ENCODE assay signal across 8 cellular contexts in the genomic region with DNA sequence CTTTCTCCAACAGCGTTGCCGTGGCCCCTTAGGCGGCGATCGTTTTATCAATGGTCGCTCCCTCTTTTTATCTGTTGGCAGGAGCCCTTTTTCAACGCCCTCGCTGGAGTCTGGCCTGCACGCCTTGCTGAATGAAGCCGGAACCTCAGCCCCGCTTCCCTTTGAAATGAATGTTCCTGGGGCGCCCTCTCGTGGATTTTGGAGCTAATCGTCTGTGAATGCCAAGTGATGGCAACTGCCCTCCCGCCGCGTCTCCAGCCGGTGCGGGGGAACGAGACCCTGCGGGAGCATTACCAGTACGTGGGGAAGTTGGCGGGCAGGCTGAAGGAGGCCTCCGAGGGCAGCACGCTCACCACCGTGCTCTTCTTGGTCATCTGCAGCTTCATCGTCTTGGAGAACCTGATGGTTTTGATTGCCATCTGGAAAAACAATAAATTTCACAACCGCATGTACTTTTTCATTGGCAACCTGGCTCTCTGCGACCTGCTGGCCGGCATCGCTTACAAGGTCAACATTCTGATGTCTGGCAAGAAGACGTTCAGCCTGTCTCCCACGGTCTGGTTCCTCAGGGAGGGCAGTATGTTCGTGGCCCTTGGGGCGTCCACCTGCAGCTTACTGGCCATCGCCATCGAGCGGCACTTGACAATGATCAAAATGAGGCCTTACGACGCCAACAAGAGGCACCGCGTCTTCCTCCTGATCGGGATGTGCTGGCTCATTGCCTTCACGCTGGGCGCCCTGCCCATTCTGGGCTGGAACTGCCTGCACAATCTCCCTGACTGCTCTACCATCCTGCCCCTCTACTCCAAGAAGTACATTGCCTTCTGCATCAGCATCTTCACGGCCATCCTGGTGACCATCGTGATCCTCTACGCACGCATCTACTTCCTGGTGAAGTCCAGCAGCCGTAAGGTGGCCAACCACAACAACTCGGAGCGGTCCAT. TPM values are rescaled to one million over a fixed set of nuclear protein-coding genes. Genes with fewer than 3 reads are reported as not detected.
A peak's percentile ranks its signal among the peaks of the same experiment; 100 is the strongest.
DNase-seq lines count a peak whose midpoint lies in the region; ATAC-seq and TF ChIP-seq lines count a peak whose summit lies in the region.

No MANE protein-coding gene starts in this region.

- whole genome bisulfite sequencing in lung, 2 donors, result 33 to 36% methylated on average over 52 of the region's 52 CpGs

- no peaks in the 10 kb centered on the region for H3K36me3 ChIP-seq in lung (ENCODE audit: control insufficient read depth in 2 of 2, insufficient read depth in 2 of 2, low read length in 2 of 2)

- CTCF ChIA-PET in activated CD4-positive, alpha-beta memory T cell treated with anti-CD3 and anti-CD28 coated beads for 36 hours (lab: Charles Lee), result interaction anchor here (0.5 to 1.6 kb wide), 15 partner anchors 9 to 420 kb away, joined by 3 to 6 read pairs (median 3); no protein-coding TSS in a partner anchor

- H3K9me3 ChIP-seq in lung (ENCODE audit: control insufficient read depth in 2 of 2, insufficient read depth in 1 of 2, low read length in 1 of 2), result no peaks in the 10 kb centered on the region

- no peak overlapping the region for H3K27ac Mint-ChIP-seq in activated CD4-positive, alpha-beta memory T cell treated with anti-CD3 and anti-CD28 coated beads for 36 hours

- H3K27me3 Mint-ChIP-seq in activated CD4-positive, alpha-beta memory T cell treated with anti-CD3 and anti-CD28 coated beads for 36 hours, result peaks cover 14% of the 10 kb centered on the region

- peaks cover 2% of the 10 kb centered on the region for H3K4me1 Mint-ChIP-seq in activated CD4-positive, alpha-beta memory T cell treated with anti-CD3 and anti-CD28 coated beads for 36 hours (ENCODE audit: low read depth)

- peak; percentile 69 for TF ChIP-seq CTCF in lung (IDR thresholded peaks at IDR 0.05; ENCODE audit: control extremely low read depth, extremely low read depth)

- no peaks in the 10 kb centered on the region for H3K27me3 ChIP-seq in lung (ENCODE audit: control insufficient read depth, insufficient read depth)

- POLR2A ChIA-PET in activated CD4-positive, alpha-beta memory T cell treated with anti-CD3 and anti-CD28 coated beads for 36 hours (lab: Charles Lee), result no interaction called here

- no peak overlapping the region for H3K4me3 ChIP-seq in lung

- no peaks in the 10 kb centered on the region for H3K9me3 Mint-ChIP-seq in activated CD4-positive, alpha-beta memory T cell treated with anti-CD3 and anti-CD28 coated beads for 36 hours

- H3K4me3 Mint-ChIP-seq in activated CD4-positive, alpha-beta memory T cell treated with anti-CD3 and anti-CD28 coated beads for 36 hours, result no peak overlapping the region

- no peaks in the 10 kb centered on the region for H3K36me3 Mint-ChIP-seq in activated CD4-positive, alpha-beta memory T cell treated with anti-CD3 and anti-CD28 coated beads for 36 hours

- peaks cover 2 to 4% of the 10 kb centered on the region in 2 donors for H3K4me1 ChIP-seq in lung (ENCODE audit: control insufficient read depth in 2 of 2, insufficient read depth in 2 of 2, low read length in 2 of 2)

- no peak overlapping the region for H3K27ac ChIP-seq in lung (ENCODE audit: low read depth in 1 of 2, low read length in 1 of 2)

- intact Hi-C loops in activated CD4-positive, alpha-beta memory T cell treated with anti-CD3 and anti-CD28 coated beads for 36 hours (cut with micrococcal nuclease), result loop anchor here (2.0 kb wide), 1 partner anchor 340 kb away; no protein-coding TSS in a partner anchor

- ATAC-seq in HG03045 (IDR thresholded peaks at IDR 0.05; ENCODE audit: unreplicated experiment) (peak; percentile 64), lung (ENCODE audit: insufficient read depth, low FRiP score) (peak; percentile 70), GM21528 (IDR thresholded peaks at IDR 0.05; ENCODE audit: low FRiP score, unreplicated experiment) (no peak)

- peak; percentile 87 for DNase-seq in EL
- peak; percentile 44 for DNase-seq in NCI-H510A treated with DMSO at 0.1 percent for 48 hours (lab: John Stamatoyannopoulos, UW)
- peak; percentile 86 for DNase-seq in activated CD4-positive, alpha-beta memory T cell treated with anti-CD3 and anti-CD28 coated beads for 36 hours
- DNase-seq in effector CD4-positive, alpha-beta T cell, result peak; percentile 47
- DNase-seq in lung (ENCODE audit: low spot score), result peak; percentile 92
- DNase-seq in stimulated activated CD8-positive, alpha-beta memory T cell treated with anti-CD3 and anti-CD28 coated beads, Interleukin-12 subunit alpha, Interleukin-12 subunit beta, amount 100 ng/mL, for 24 hours (ENCODE audit: extremely low read depth), result peak; percentile 36

RNA-seq across cellular contexts. Expression of a gene that starts 10.0 kb away (rescaled TPM):
- 1 to 10 TPM in 1 of 2 experiments, under 1 TPM in 1; 0.70 to 1.4 TPM for total RNA-seq in activated CD4-positive, alpha-beta memory T cell treated with anti-CD3 and anti-CD28 coated beads for 36 hours
- 10 to 100 TPM; 14.5 to 38.7 TPM for total RNA-seq in lung
- 10 to 100 TPM in 1 of 2 donors, 1 to 10 TPM in 1; 2.8 to 14.0 TPM for polyA plus RNA-seq in lung

Comparison
In these comparisons a context has a peak if more than half of its experiments do, and no peak if none do; other contexts are left out.
1. DNase-seq: peak in every context shown above with its lines; median percentile 92 in lung; 87 in EL; 86 in activated CD4-positive, alpha-beta memory T cell treated with anti-CD3 and anti-CD28 coated beads for 36 hours; 47 in effector CD4-positive, alpha-beta T cell; 44 in NCI-H510A treated with DMSO at 0.1 percent for 48 hours; 36 in stimulated activated CD8-positive, alpha-beta memory T cell treated with anti-CD3 and anti-CD28 coated beads, Interleukin-12 subunit alpha, Interleukin-12 subunit beta, amount 100 ng/mL, for 24 hours.
2. RNA of a gene that starts 10.0 kb away (total RNA-seq): 14.5 to 38.7 TPM in lung; 0.70 to 1.4 TPM in activated CD4-positive, alpha-beta memory T cell treated with anti-CD3 and anti-CD28 coated beads for 36 hours; every median in the first group is over 4 times any median in the second.